In genomic region chr11:94511932-94512781, GRCh38 we compare ENCODE assay signal across 8 cellular contexts. TPM values are rescaled to one million over a fixed set of nuclear protein-coding genes. Genes with fewer than 3 reads are reported as not detected.
DNase-seq lines count a peak whose midpoint lies in the region; ATAC-seq and TF ChIP-seq lines count a peak whose summit lies in the region.

TSS of gene C11orf97 (plus strand) at chr11:94512461. CDS start at chr11:94512529, 68 bp downstream.

- H3K27me3 ChIP-seq in MG63 (no peaks in the 10 kb centered on the region), duodenal mucosa (ENCODE audit: control insufficient read depth in 1 of 2, insufficient read depth in 2 of 2, low read length in 2 of 2) (no peaks in the 10 kb centered on the region)

- no peak within 1 kb of the TSS for H3K27ac ChIP-seq in duodenal mucosa (ENCODE audit: low read depth, low read length)

- H3K4me1 ChIP-seq in duodenal mucosa (ENCODE audit: control insufficient read depth in 1 of 2, insufficient read depth in 2 of 2, low read length in 2 of 2), result peaks cover 14 to 18% of the 10 kb centered on the region in 2 donors

- TF ChIP-seq CTCF in lower leg skin (IDR thresholded peaks at IDR 0.05), result no peak

- peak; percentile 88 for ATAC-seq in GM21737 (IDR thresholded peaks at IDR 0.05; ENCODE audit: unreplicated experiment)

- no peak for TF ChIP-seq POLR2A in lower leg skin (IDR thresholded peaks at IDR 0.05)

- H3K4me3 ChIP-seq in MG63, result peak within 1 kb of the TSS; percentile 52
- peak within 1 kb of the TSS; percentile 70 to 76 for H3K4me3 ChIP-seq in duodenal mucosa (ENCODE audit: low read depth in 1 of 2, low read length in 2 of 2)
- H3K4me3 ChIP-seq in lower leg skin (ENCODE audit: low read depth, poor library complexity, severe bottlenecking), result peak within 1 kb of the TSS; percentile 10

- intact Hi-C loops in lower leg skin (cut with DNase I; ENCODE audit: low total_unique reads), result loop anchor here (10.0 kb wide), 1 partner anchor 617 kb away; no protein-coding TSS in a partner anchor

- peak within 1 kb of the TSS; percentile 36 to 44 for H3K9ac ChIP-seq in duodenal mucosa (ENCODE audit: low read depth in 1 of 2, low read length in 2 of 2)

- H3K9me3 ChIP-seq in MG63 (peaks cover 4% of the 10 kb centered on the region; the same call in 1 of the 2 replicates), duodenal mucosa (ENCODE audit: control insufficient read depth in 1 of 2, low read length in 2 of 2) (no peaks in the 10 kb centered on the region)

- H3K36me3 ChIP-seq in MG63 (no peaks in the 10 kb centered on the region), duodenal mucosa (ENCODE audit: control insufficient read depth in 1 of 2, insufficient read depth in 2 of 2, low read length in 2 of 2) (no peaks in the 10 kb centered on the region)

- DNase-seq in DMS53 treated with DMSO at 0.1 percent for 48 hours (lab: John Stamatoyannopoulos, UW; ENCODE audit: unreplicated experiment), result peak; percentile 58
- peak; percentile 37 for DNase-seq in MG63
- DNase-seq in activated CD4-positive, alpha-beta T cell treated with anti-CD3 and anti-CD28 coated beads, Interleukin-2, amount 50 U/mL, for 24 hours (ENCODE audit: low read depth in 1 of 2, low spot score in 1 of 2), result peak; percentile 6 to 27
- no peak for DNase-seq in lower leg skin (ENCODE audit: low spot score in 2 of 2)
- DNase-seq in stimulated activated CD4-positive, alpha-beta T cell treated with anti-CD3 and anti-CD28 coated beads, Interleukin-2, amount 100 ng/mL, for 48 hours, result peak; percentile 37 to 42
- no peak for DNase-seq in NCI-H1694 (lab: John Stamatoyannopoulos, UW)

- 21 to 26% methylated on average over 42 to 49 of the region's 53 CpGs for WGBS in lower leg skin, 2 donors

RNA-seq across cellular contexts. Expression of gene C11orf97, which starts in this region (rescaled TPM):
- not detected in 2 replicates for total RNA-seq in MG63 (2014; rRNA removed; shearing (Covaris generic); ENCODE audit: low replicate concordance)
- total RNA-seq in lower leg skin, result not detected

Comparison
In these comparisons a context has a peak if more than half of its experiments do, and no peak if none do; other contexts are left out.
1. Peak in DNase-seq and H3K4me3 ChIP-seq in MG63; RNA of the gene not detected or under 1 TPM.
2. DNase-seq: peak in DMS53 treated with DMSO at 0.1 percent for 48 hours (single experiment), activated CD4-positive, alpha-beta T cell treated with anti-CD3 and anti-CD28 coated beads, Interleukin-2, amount 50 U/mL, for 24 hours (2 of 2) and stimulated activated CD4-positive, alpha-beta T cell treated with anti-CD3 and anti-CD28 coated beads, Interleukin-2, amount 100 ng/mL, for 48 hours (2 of 2); none in lower leg skin (0 of 2) and NCI-H1694 (single experiment).
3. H3K4me3 ChIP-seq: peak in every context shown above with its lines; median percentile 73 in duodenal mucosa; 52 in MG63; 10 in lower leg skin.